In the genomic region with DNA sequence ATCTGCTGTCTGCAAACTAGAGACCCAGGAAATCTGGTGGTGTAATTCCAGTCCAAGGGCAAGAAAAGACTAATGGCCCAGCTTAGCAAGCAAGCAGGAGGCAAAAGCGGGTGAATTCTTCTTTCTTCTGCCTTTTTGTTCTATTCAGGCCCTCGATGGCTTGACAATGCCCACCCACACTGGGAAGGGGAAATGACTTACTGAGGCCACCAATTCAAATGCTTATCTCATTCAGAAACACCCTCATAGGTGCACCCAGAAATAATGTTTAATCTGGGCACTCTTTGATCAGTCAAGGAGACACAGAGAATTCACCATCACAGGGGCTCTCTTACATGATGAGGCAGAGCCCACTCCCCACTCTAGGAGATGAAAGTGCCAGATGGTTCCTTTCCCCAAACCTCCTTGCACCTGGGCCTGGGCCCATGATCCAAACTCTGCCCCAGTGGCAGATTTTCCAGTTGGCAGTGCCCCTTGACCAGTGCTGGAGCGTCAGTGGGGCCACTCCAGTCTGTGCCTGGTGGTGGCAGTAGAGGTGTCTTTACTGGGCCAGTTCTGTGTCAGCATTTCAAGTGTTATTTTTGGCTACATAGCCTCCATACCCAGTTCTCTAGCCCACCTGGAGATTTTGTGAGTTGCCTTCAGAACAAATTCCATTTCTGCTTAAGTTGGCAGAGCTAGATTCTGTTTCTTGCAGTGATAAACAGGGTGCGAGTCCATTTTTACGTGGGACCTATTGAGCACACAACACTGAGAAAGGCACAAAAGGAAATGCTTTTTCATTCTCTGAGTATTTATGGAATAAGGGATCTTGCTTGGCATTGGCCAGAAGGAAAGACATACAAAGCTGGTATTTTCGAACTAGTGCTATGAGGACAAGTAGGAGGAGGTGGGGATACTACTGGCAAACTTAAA, we compare ENCODE assay signal across 7 cellular contexts. TPM values are rescaled to one million over a fixed set of nuclear protein-coding genes. Genes with fewer than 3 reads are reported as not detected.
A peak's percentile ranks its signal among the peaks of the same experiment; 100 is the strongest.
DNase-seq lines count a peak whose midpoint lies in the region; ATAC-seq and TF ChIP-seq lines count a peak whose summit lies in the region.

No MANE protein-coding gene starts in this region.

- H3K4me3 Mint-ChIP-seq in endodermal cell: no peak overlapping the region
- no peak overlapping the region for H3K4me3 Mint-ChIP-seq in stimulated activated naive CD8-positive, alpha-beta T cell treated with anti-CD3 and anti-CD28 coated beads, Interleukin-15, amount 100 ng/mL, for 72 hours

- no peaks in the 10 kb centered on the region for H3K4me1 ChIP-seq in endodermal cell (ENCODE audit: control insufficient read depth, insufficient read depth, low read length)

- H3K27me3 Mint-ChIP-seq in endodermal cell (ENCODE audit: insufficient read depth): peaks cover 38% of the 10 kb centered on the region
- peaks cover 74% of the 10 kb centered on the region for H3K27me3 Mint-ChIP-seq in stimulated activated naive CD8-positive, alpha-beta T cell treated with anti-CD3 and anti-CD28 coated beads, Interleukin-15, amount 100 ng/mL, for 72 hours

- H3K27ac Mint-ChIP-seq in endodermal cell: no peak overlapping the region
- no peak overlapping the region for H3K27ac Mint-ChIP-seq in stimulated activated naive CD8-positive, alpha-beta T cell treated with anti-CD3 and anti-CD28 coated beads, Interleukin-15, amount 100 ng/mL, for 72 hours

- peak; percentile 67 for ATAC-seq in GM21423 (IDR thresholded peaks at IDR 0.05; ENCODE audit: unreplicated experiment)
- peak; percentile 89 for ATAC-seq in stimulated activated naive CD8-positive, alpha-beta T cell treated with anti-CD3 and anti-CD28 coated beads, Interleukin-15, amount 100 ng/mL, for 72 hours

- no peak overlapping the region for H3K27ac ChIP-seq in endodermal cell (ENCODE audit: low read depth, low read length)

- no peaks in the 10 kb centered on the region for H3K36me3 ChIP-seq in endodermal cell (ENCODE audit: control insufficient read depth, insufficient read depth, low read length)

- no peaks in the 10 kb centered on the region for H3K9me3 ChIP-seq in endodermal cell (ENCODE audit: control insufficient read depth, low read length)

- no peaks in the 10 kb centered on the region for H3K9me3 Mint-ChIP-seq in endodermal cell
- no peaks in the 10 kb centered on the region for H3K9me3 Mint-ChIP-seq in stimulated activated naive CD8-positive, alpha-beta T cell treated with anti-CD3 and anti-CD28 coated beads, Interleukin-15, amount 100 ng/mL, for 72 hours

- H3K9ac ChIP-seq in endodermal cell (ENCODE audit: extremely low read depth, low read length, poor library complexity, severe bottlenecking): no peak overlapping the region

- TF ChIP-seq CTCF in GM10266 (IDR thresholded peaks at IDR 0.05; ENCODE audit: control insufficient read depth, insufficient read depth, low read depth, missing control alignments) (peak; percentile 50), LNCAP (IDR thresholded peaks at IDR 0.05) (peak; percentile 68), endodermal cell (conservative IDR thresholded peaks at IDR 0.05) (peak; percentile 75)

- H3K4me1 Mint-ChIP-seq in endodermal cell: peaks cover 4% of the 10 kb centered on the region
- H3K4me1 Mint-ChIP-seq in stimulated activated naive CD8-positive, alpha-beta T cell treated with anti-CD3 and anti-CD28 coated beads, Interleukin-15, amount 100 ng/mL, for 72 hours: no peaks in the 10 kb centered on the region

- H3K4me3 ChIP-seq in endodermal cell (ENCODE audit: low read length): no peak overlapping the region

- DNase-seq in GM10266 (ENCODE audit: extremely low spot score) (peak; percentile 28), endodermal cell (peak; percentile 87), kidney glomerular epithelial cell (lab: John Stamatoyannopoulos, UW) (no peak)
- no peak for DNase-seq in stimulated activated naive CD8-positive, alpha-beta T cell treated with anti-CD3 and anti-CD28 coated beads, Interleukin-15, amount 100 ng/mL, for 72 hours
- no peak for DNase-seq in NK-92 treated with Interleukin-12 subunit alpha and Interleukin-12 subunit beta, amount 100 ng/mL, for 24 hours (lab: John Stamatoyannopoulos, UW)

- peaks cover 36% of the 10 kb centered on the region for H3K27me3 ChIP-seq in endodermal cell (ENCODE audit: control insufficient read depth, insufficient read depth, low read length, poor library complexity, severe bottlenecking)

- H3K36me3 Mint-ChIP-seq in endodermal cell (ENCODE audit: low read depth): no peaks in the 10 kb centered on the region

- 55 to 60% methylated on average over 5 to 6 of the region's 6 CpGs for WGBS in endodermal cell (ENCODE audit: insufficient coverage in 1 of 2, insufficient read length in 1 of 2), 2 experiments

RNA-seq across cellular contexts. Expression of a gene that starts 7.5 kb away (rescaled TPM):
- under 1 TPM; 0.46 to 0.60 TPM for total RNA-seq in endodermal cell
- 0.75 TPM for polyA plus RNA-seq in endodermal cell (2013, experiment 1 of 2)
- polyA plus RNA-seq in endodermal cell (2013, experiment 2 of 2): 0.37 TPM

RNA-seq across cellular contexts. Expression of a gene that starts 32.9 kb away (rescaled TPM):
- 1 to 10 TPM; 7.6 to 9.3 TPM for total RNA-seq in endodermal cell
- polyA plus RNA-seq in endodermal cell (2013, experiment 1 of 2): 4.9 TPM
- polyA plus RNA-seq in endodermal cell (2013, experiment 2 of 2): 5.8 TPM

Comparison
In these comparisons a context has a peak if more than half of its experiments do, and no peak if none do; other contexts are left out.
1. DNase-seq: peak in GM10266 (single experiment) and endodermal cell (single experiment); none in stimulated activated naive CD8-positive, alpha-beta T cell treated with anti-CD3 and anti-CD28 coated beads, Interleukin-15, amount 100 ng/mL, for 72 hours (0 of 2), NK-92 treated with Interleukin-12 subunit alpha and Interleukin-12 subunit beta, amount 100 ng/mL, for 24 hours (single experiment) and kidney glomerular epithelial cell (single experiment).
2. Peak in every context shown above with its lines, with median percentiles within 50 percentile points of each other: CTCF ChIP-seq.